Comparison of ENCODE assay signal across 26 cellular contexts in genomic region chr4:147421456-147421855, GRCh38.
"Had no signal": no experiment of that assay in that cellular context is flagged by ENCODE, and none has a peak within 500 bp of the region (broad histone marks: within the 10 kb centered on the region; RNA-seq: fewer than 3 reads in every experiment).

No MANE protein-coding gene starts in this region.

- H3K9me3 ChIP-seq: stomach, suprapubic skin, testis, thoracic aorta, thyroid gland, tibial artery, tibial nerve, transverse colon, upper lobe of left lung, upper lobe of right lung, uterus, vagina had no signal

- H3K36me3 ChIP-seq: stomach, suprapubic skin, thoracic aorta, thyroid gland, tibial artery, tibial nerve, transverse colon, upper lobe of left lung, upper lobe of right lung, uterus, vagina had no signal

- DNase-seq: stimulated activated CD4-positive, alpha-beta T cell treated with anti-CD3 and anti-CD28 coated beads, Interleukin-2, amount 100 ng/mL, for 48 hours; stimulated activated CD4-positive, alpha-beta T cell treated with anti-CD3 and anti-CD28 coated beads, Interleukin-4, amount 100 ng/mL, for 1 hour; stimulated activated CD4-positive, alpha-beta T cell treated with anti-CD3 and anti-CD28 coated beads, Interleukin-4, amount 100 ng/mL, for 24 hours; stimulated activated CD4-positive, alpha-beta T cell treated with anti-CD3 and anti-CD28 coated beads, Interleukin-4, amount 100 ng/mL, for 4 hours; stimulated activated CD8-positive, alpha-beta memory T cell treated with anti-CD3 and anti-CD28 coated beads, Interleukin-4, amount 100 ng/mL, for 48 hours; stimulated activated naive B cell treated with anti-CD40 and anti-IgM and Interleukin-4, amounts not matched to agents 10 μg/mL and 1 μg/mL and 100 μg/mL, for 72 hours; stimulated activated naive CD4-positive, alpha-beta T cell; stimulated activated naive CD4-positive, alpha-beta T cell treated with Interleukin-2 at 50 U/mL for 16 hours; stimulated activated naive CD8-positive, alpha-beta T cell treated with anti-CD3 and anti-CD28 coated beads, Interleukin-15, amount 100 ng/mL, for 72 hours; stimulated activated naive CD8-positive, alpha-beta T cell treated with anti-CD3 and anti-CD28 coated beads, Interleukin-15, Interleukin-2, amounts not matched to agents 100 U/mL and 50 U/mL, for 24 hours; stomach; substantia nigra; testis; thyroid gland; tibial artery; transverse colon; trophoblast cell; upper lobe of left lung; upper lobe of right lung; uterus had no signal

- H3K27me3 ChIP-seq: stomach, suprapubic skin, testis, thyroid gland, tibial artery, tibial nerve, transverse colon, upper lobe of left lung, upper lobe of right lung, uterus, vagina had no signal

- H3K4me1 ChIP-seq: suprapubic skin, testis, thyroid gland, tibial nerve, transverse colon, upper lobe of left lung, upper lobe of right lung, uterus, vagina had no signal

- ATAC-seq: stimulated activated effector memory CD8-positive, alpha-beta T cell treated with anti-CD3 and anti-CD28 coated beads, Interleukin-12 subunit alpha, Interleukin-12 subunit beta, amount 100 ng/mL, for 72 hours; stimulated activated memory B cell treated with anti-CD40 and anti-IgM and Interleukin-4, amounts not matched to agents 10 μg/mL and 1 μg/mL and 100 μg/mL, for 72 hours; stimulated activated naive B cell treated with anti-CD40 and anti-IgM and Interleukin-4, amounts not matched to agents 10 μg/mL and 1 μg/mL and 100 μg/mL, for 72 hours; stimulated activated naive CD8-positive, alpha-beta T cell treated with anti-CD3 and anti-CD28 coated beads, Interleukin-15, amount 100 ng/mL, for 72 hours; stimulated activated naive CD8-positive, alpha-beta T cell treated with anti-CD3 and anti-CD28 coated beads, Interleukin-15, Interleukin-2, amounts not matched to agents 100 U/mL and 50 U/mL, for 24 hours; upper lobe of right lung had no signal

- H3K27ac ChIP-seq: stomach, suprapubic skin, testis, thoracic aorta, thyroid gland, tibial artery, tibial nerve, transverse colon, upper lobe of left lung, upper lobe of right lung, uterus, vagina had no signal

- H3K4me3 ChIP-seq: stomach, suprapubic skin, testis, thoracic aorta, thyroid gland, tibial artery, tibial nerve, transverse colon, upper lobe of left lung, upper lobe of right lung, uterus, vagina had no signal
